ENCODE assay signal across 12 cellular contexts in genomic region chr4:185738038-185738552, GRCh38.
A peak's percentile ranks its signal among the peaks of the same experiment; 100 is the strongest.
DNase-seq lines count a peak whose midpoint lies in the region; ATAC-seq and TF ChIP-seq lines count a peak whose summit lies in the region.
"Had no signal": no experiment of that assay in that cellular context is flagged by ENCODE, and none has a peak within 500 bp of the region (broad histone marks: within the 10 kb centered on the region; RNA-seq: fewer than 3 reads in every experiment).

No MANE protein-coding gene starts in this region.

- in situ Hi-C loops in KBM-7 (cut with MboI; ENCODE audit: low pct_unique_long_range_greater_than_20kb, low sequenced_read_pairs) = no loop called here

- WGBS in suprapubic skin = 19% methylated on average over 10 of the region's 10 CpGs

- H3K9me3 ChIP-seq in left lung (no peaks in the 10 kb centered on the region), suprapubic skin (no peaks in the 10 kb centered on the region)

- H3K4me3 ChIP-seq in left lung (no peak overlapping the region), suprapubic skin (no peak overlapping the region)

- intact Hi-C loops in left lung (cut with DNase I) = no loop called here

- H3K36me3 ChIP-seq in left lung = no peaks in the 10 kb centered on the region
- H3K36me3 ChIP-seq in suprapubic skin = no peaks in the 10 kb centered on the region

- no peak for TF ChIP-seq POLR2A in suprapubic skin (IDR thresholded peaks at IDR 0.05)

- ATAC-seq in left lung = peak; percentile 57
- ATAC-seq in HG03354 (IDR thresholded peaks at IDR 0.05; ENCODE audit: poor library complexity, severe bottlenecking, unreplicated experiment) = no peak
- no peak for ATAC-seq in HG03097 (IDR thresholded peaks at IDR 0.05; ENCODE audit: low FRiP score, unreplicated experiment)

- no peak for TF ChIP-seq CTCF in left lung (IDR thresholded peaks at IDR 0.05)
- TF ChIP-seq CTCF in suprapubic skin (IDR thresholded peaks at IDR 0.05) = no peak

- H3K27me3 ChIP-seq in left lung (no peaks in the 10 kb centered on the region), suprapubic skin (no peaks in the 10 kb centered on the region)

- no peak overlapping the region for H3K27ac ChIP-seq in left lung
- peak overlapping the region; percentile 66 for H3K27ac ChIP-seq in suprapubic skin

- no peak for TF ChIP-seq EP300 in suprapubic skin (IDR thresholded peaks at IDR 0.05)

- H3K4me1 ChIP-seq in left lung = peaks cover 0 to 33% of the 10 kb centered on the region in 2 donors
- peaks cover 19% of the 10 kb centered on the region for H3K4me1 ChIP-seq in suprapubic skin

- DNase-seq in RPMI7951 (ENCODE audit: low read depth) (peak; percentile 73), dermis blood vessel endothelial cell (peak; percentile 87), left lung (no peak), suprapubic skin (ENCODE audit: low spot score in 2 of 2) (no peak), KBM-7 (no peak), NCI-H1105 (lab: John Stamatoyannopoulos, UW) (no peak)
- DNase-seq: DND-41; effector memory CD4-positive, alpha-beta T cell; NCI-H748 treated with DMSO at 0.1 percent for 48 hours; T-helper 9 cell had no signal

Comparison
In these comparisons a context has a peak if more than half of its experiments do, and no peak if none do; other contexts are left out.
1. DNase-seq: peak in RPMI7951 (single experiment) and dermis blood vessel endothelial cell (single experiment); none in left lung (0 of 2), suprapubic skin (0 of 2), KBM-7 (single experiment) and NCI-H1105 (single experiment).